ENCODE assay signal across 1 cellular context in the genomic region with DNA sequence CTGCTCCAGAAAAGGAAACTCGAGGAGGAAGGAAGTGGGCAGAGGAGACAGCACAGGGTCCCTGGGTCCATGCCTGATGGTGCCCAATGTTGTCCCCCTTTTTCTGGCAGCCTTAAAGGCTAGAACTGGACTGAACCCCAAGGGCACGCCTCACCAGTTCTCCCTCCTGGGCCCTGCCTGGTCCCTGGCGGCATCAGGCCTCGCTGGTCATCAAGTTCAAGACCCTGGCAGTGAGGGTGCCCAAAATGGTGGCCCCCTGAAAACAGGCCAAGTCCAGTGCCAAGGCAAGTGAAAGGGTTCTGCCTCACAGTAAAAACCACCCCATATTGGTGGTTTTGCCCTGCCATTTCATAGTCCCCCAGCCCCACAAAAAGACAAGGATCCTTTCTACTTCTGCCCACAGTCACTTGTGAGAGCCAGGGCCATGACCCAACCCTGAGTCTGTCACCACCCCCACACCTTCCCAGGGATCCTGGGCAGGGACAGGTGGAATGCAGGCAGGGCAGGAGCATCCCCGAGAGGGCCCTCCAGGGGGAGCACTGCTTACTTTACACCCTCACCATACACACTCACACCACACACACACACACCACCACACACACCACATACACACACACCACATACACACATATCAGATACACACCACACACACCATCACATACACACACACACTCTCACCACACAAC.
TF ChIP-seq lines count a peak whose summit lies in the region.

No MANE protein-coding gene starts in this region.

TF ChIP-seq in GM23338, 12 proteins besides CTCF, POLR2A, EP300 and RAD21 (continued from another document):
- TF ChIP-seq, protein P1, sequence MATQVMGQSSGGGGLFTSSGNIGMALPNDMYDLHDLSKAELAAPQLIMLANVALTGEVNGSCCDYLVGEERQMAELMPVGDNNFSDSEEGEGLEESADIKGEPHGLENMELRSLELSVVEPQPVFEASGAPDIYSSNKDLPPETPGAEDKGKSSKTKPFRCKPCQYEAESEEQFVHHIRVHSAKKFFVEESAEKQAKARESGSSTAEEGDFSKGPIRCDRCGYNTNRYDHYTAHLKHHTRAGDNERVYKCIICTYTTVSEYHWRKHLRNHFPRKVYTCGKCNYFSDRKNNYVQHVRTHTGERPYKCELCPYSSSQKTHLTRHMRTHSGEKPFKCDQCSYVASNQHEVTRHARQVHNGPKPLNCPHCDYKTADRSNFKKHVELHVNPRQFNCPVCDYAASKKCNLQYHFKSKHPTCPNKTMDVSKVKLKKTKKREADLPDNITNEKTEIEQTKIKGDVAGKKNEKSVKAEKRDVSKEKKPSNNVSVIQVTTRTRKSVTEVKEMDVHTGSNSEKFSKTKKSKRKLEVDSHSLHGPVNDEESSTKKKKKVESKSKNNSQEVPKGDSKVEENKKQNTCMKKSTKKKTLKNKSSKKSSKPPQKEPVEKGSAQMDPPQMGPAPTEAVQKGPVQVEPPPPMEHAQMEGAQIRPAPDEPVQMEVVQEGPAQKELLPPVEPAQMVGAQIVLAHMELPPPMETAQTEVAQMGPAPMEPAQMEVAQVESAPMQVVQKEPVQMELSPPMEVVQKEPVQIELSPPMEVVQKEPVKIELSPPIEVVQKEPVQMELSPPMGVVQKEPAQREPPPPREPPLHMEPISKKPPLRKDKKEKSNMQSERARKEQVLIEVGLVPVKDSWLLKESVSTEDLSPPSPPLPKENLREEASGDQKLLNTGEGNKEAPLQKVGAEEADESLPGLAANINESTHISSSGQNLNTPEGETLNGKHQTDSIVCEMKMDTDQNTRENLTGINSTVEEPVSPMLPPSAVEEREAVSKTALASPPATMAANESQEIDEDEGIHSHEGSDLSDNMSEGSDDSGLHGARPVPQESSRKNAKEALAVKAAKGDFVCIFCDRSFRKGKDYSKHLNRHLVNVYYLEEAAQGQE (IDR thresholded peaks at IDR 0.05; ENCODE audit: unreplicated experiment), result no peak
- no peak for TF ChIP-seq EZH2phosphoT487 (IDR thresholded peaks at IDR 0.05; ENCODE audit: unreplicated experiment)
- TF ChIP-seq CREB1 (CRISPR knock-in tag; IDR thresholded peaks at IDR 0.05; ENCODE audit: low read depth), result no peak
